In genomic region chr4:25953740-25954139, GRCh38 we compare ENCODE assay signal across 18 cellular contexts. TPM values are rescaled to one million over a fixed set of nuclear protein-coding genes. Genes with fewer than 3 reads are reported as not detected.
A peak's percentile ranks its signal among the peaks of the same experiment; 100 is the strongest.
DNase-seq lines count a peak whose midpoint lies in the region; ATAC-seq, FAIRE-seq and TF ChIP-seq lines count a peak whose summit lies in the region.
"Had no signal": no experiment of that assay in that cellular context is flagged by ENCODE, and none has a peak within 500 bp of the region (broad histone marks: within the 10 kb centered on the region; RNA-seq: fewer than 3 reads in every experiment).

No MANE protein-coding gene starts in this region.

- no peak overlapping the region for H3K27ac ChIP-seq in GM23248
- H3K27ac ChIP-seq: VCaP had no signal

- TF ChIP-seq CTCF in bronchial epithelial cell (IDR thresholded peaks at IDR 0.05; ENCODE audit: insufficient read depth, low read length, severe bottlenecking), result no peak

- in situ Hi-C loops in GM23248 (cut with MboI), result no loop called here

- peaks cover 10% of the 10 kb centered on the region for H3K4me1 Mint-ChIP-seq in activated CD4-positive, alpha-beta T cell treated with anti-CD3 and anti-CD28 coated beads for 36 hours

- H3K9me2 ChIP-seq in GM23248 (ENCODE audit: insufficient read depth), result no peaks in the 10 kb centered on the region

- H3K36me3 ChIP-seq in GM23248 (ENCODE audit: low read depth), result no peaks in the 10 kb centered on the region
- no peaks in the 10 kb centered on the region for H3K36me3 ChIP-seq in bronchial epithelial cell (ENCODE audit: control insufficient read depth, insufficient read depth, low read length)

- H3K79me2 ChIP-seq in GM23248 (ENCODE audit: insufficient read depth), result no peaks in the 10 kb centered on the region

- WGBS in GM23248 (ENCODE audit: low coverage in 1 of 2, low lambda C conversion rate in 2 of 2, missing lambda C conversion rate in 2 of 2), 2 experiments, result 9 to 16% methylated on average over 5 of the region's 5 CpGs

- H3K9me3 Mint-ChIP-seq in activated CD4-positive, alpha-beta T cell treated with anti-CD3 and anti-CD28 coated beads for 36 hours (ENCODE audit: low read depth), result no peaks in the 10 kb centered on the region
- H3K9me3 Mint-ChIP-seq: activated T-cell treated with anti-CD3 and anti-CD28 coated beads, Interleukin-2, amount 50 U/mL, for 4 hours had no signal

- intact Hi-C loops in activated CD4-positive, alpha-beta T cell treated with anti-CD3 and anti-CD28 coated beads for 36 hours (cut with DNase I, micrococcal nuclease), result no loop called here

- POLR2A ChIA-PET in activated CD4-positive, alpha-beta T cell treated with anti-CD3 and anti-CD28 coated beads for 36 hours (lab: Charles Lee), result no interaction called here

- H3F3A ChIP-seq in GM23248 (ENCODE audit: insufficient read depth), result no peaks in the 10 kb centered on the region

- H3K27me3 ChIP-seq in GM23248 (replicated peaks; ENCODE audit: insufficient read depth), result peaks cover 29% of the 10 kb centered on the region
- H3K27me3 ChIP-seq in bronchial epithelial cell (ENCODE audit: control insufficient read depth, insufficient read depth, low read length), result peaks cover 9% of the 10 kb centered on the region

- peaks cover 27% of the 10 kb centered on the region for H3K27me3 Mint-ChIP-seq in activated CD4-positive, alpha-beta T cell treated with anti-CD3 and anti-CD28 coated beads for 36 hours

- no peak overlapping the region for H2AFZ ChIP-seq in GM23248

- no peak overlapping the region for H3K4me3 ChIP-seq in GM23248
- no peak overlapping the region for H3K4me3 ChIP-seq in bronchial epithelial cell (ENCODE audit: low read depth, low read length)
- H3K4me3 ChIP-seq: GM12878 had no signal

- no peaks in the 10 kb centered on the region for H3K36me3 Mint-ChIP-seq in activated CD4-positive, alpha-beta T cell treated with anti-CD3 and anti-CD28 coated beads for 36 hours (ENCODE audit: low read depth)

- CTCF ChIA-PET in activated CD4-positive, alpha-beta T cell treated with anti-CD3 and anti-CD28 coated beads for 36 hours (lab: Charles Lee), result interaction anchor here (0.6 to 1.1 kb wide), 2 partner anchors 28 to 559 kb away, joined by 3 to 5 read pairs; no protein-coding TSS in a partner anchor

- DNase-seq in GM23248 (peak; percentile 70), LoVo (ENCODE audit: low spot score) (peak; percentile 31), bronchial epithelial cell (ENCODE audit: low read depth) (peak; percentile 63), myocyte (ENCODE audit: low read depth) (peak; percentile 91)
- DNase-seq in activated CD8-positive, alpha-beta memory T cell treated with anti-CD3 and anti-CD28 coated beads, Interleukin-2, amount 50 U/mL, for 4 hours, result no peak
- DNase-seq in activated CD4-positive, alpha-beta T cell treated with anti-CD3 and anti-CD28 coated beads for 36 hours, result no peak
- DNase-seq: activated T-cell treated with anti-CD3 and anti-CD28 coated beads, Interleukin-2, amount 50 U/mL, for 4 hours; left colon; NCI-H1694; occipital lobe; stimulated activated CD4-positive, alpha-beta T cell treated with anti-CD3 and anti-CD28 coated beads, Interleukin-2, amount 100 ng/mL, for 24 hours; stimulated activated naive CD8-positive, alpha-beta T cell treated with anti-CD3 and anti-CD28 coated beads, Interleukin-15, Interleukin-2, amounts not matched to agents 100 U/mL and 50 U/mL, for 24 hours had no signal

- no peak overlapping the region for H3K27ac Mint-ChIP-seq in activated CD4-positive, alpha-beta T cell treated with anti-CD3 and anti-CD28 coated beads for 36 hours

- H4K20me1 ChIP-seq in GM23248 (ENCODE audit: insufficient read depth), result no peaks in the 10 kb centered on the region

- H3K9ac ChIP-seq in GM23248, result no peak overlapping the region

- no peak overlapping the region for H3K4me3 Mint-ChIP-seq in activated CD4-positive, alpha-beta T cell treated with anti-CD3 and anti-CD28 coated beads for 36 hours
- H3K4me3 Mint-ChIP-seq: activated T-cell treated with anti-CD3 and anti-CD28 coated beads, Interleukin-2, amount 50 U/mL, for 4 hours had no signal

- ATAC-seq in GM19463 (IDR thresholded peaks at IDR 0.05; ENCODE audit: unreplicated experiment), result no peak
- no peak for ATAC-seq in HG03135 (IDR thresholded peaks at IDR 0.05; ENCODE audit: unreplicated experiment)
- no peak for ATAC-seq in activated CD4-positive, alpha-beta T cell treated with anti-CD3 and anti-CD28 coated beads for 36 hours
- ATAC-seq: activated T-cell treated with anti-CD3 and anti-CD28 coated beads, Interleukin-2, amount 50 U/mL, for 4 hours; GM12878; left colon; Panc1; stimulated activated naive CD8-positive, alpha-beta T cell treated with anti-CD3 and anti-CD28 coated beads, Interleukin-15, Interleukin-2, amounts not matched to agents 100 U/mL and 50 U/mL, for 24 hours had no signal

- no peaks in the 10 kb centered on the region for H3K4me1 ChIP-seq in GM23248 (ENCODE audit: insufficient read depth)

- no peak overlapping the region for H3K4me2 ChIP-seq in GM23248 (ENCODE audit: unreplicated experiment)

- no peak for FAIRE-seq in bronchial epithelial cell (lab: Jason Lieb, UNC)
- FAIRE-seq: D721Med, GM12878 had no signal

- no peaks in the 10 kb centered on the region for H3K9me3 ChIP-seq in GM23248 (ENCODE audit: low read depth)

RNA-seq across cellular contexts. Expression of gene SMIM20, which starts 39.7 kb away (rescaled TPM):
- 24.3 and 35.6 TPM in 2 replicates for total RNA-seq in GM23248 (2014; rRNA removed; shearing (Covaris generic))
- 53.0 and 53.7 TPM in 2 replicates for polyA plus RNA-seq in GM23248 (2016; fragmentation: Nextera tagmentation; extraction: Ambion mirVana)
- total RNA-seq in bronchial epithelial cell (26.8 and 53.4 TPM in 2 replicates), myocyte (31.7 and 49.7 TPM in 2 replicates)
- polyA plus RNA-seq in myocyte (2012), result 40.4 TPM
- total RNA-seq in activated CD4-positive, alpha-beta T cell treated with anti-CD3 and anti-CD28 coated beads for 36 hours, result 10 to 100 TPM; 15.6 to 23.0 TPM

Comparison
In these comparisons a context has a peak if more than half of its experiments do, and no peak if none do; other contexts are left out.
1. DNase-seq: peak in GM23248 (single experiment), LoVo (single experiment), bronchial epithelial cell (single experiment) and myocyte (single experiment); none in activated CD8-positive, alpha-beta memory T cell treated with anti-CD3 and anti-CD28 coated beads, Interleukin-2, amount 50 U/mL, for 4 hours (single experiment) and activated CD4-positive, alpha-beta T cell treated with anti-CD3 and anti-CD28 coated beads for 36 hours (single experiment).